In genomic region chr1:224456637-224456953, GRCh38 we compare ENCODE assay signal across 11 cellular contexts. TPM values are rescaled to one million over a fixed set of nuclear protein-coding genes. Genes with fewer than 3 reads are reported as not detected.
DNase-seq lines count a peak whose midpoint lies in the region; ATAC-seq and TF ChIP-seq lines count a peak whose summit lies in the region.
"Had no signal": no experiment of that assay in that cellular context is flagged by ENCODE, and none has a peak within 500 bp of the region (broad histone marks: within the 10 kb centered on the region; RNA-seq: fewer than 3 reads in every experiment).

No MANE protein-coding gene starts in this region.

- H4K20me1 ChIP-seq in neural progenitor cell (ENCODE audit: low read depth): no peaks in the 10 kb centered on the region

- H3K4me1 ChIP-seq in left ventricle myocardium inferior (peaks cover 30% of the 10 kb centered on the region), neural progenitor cell (peaks cover 21% of the 10 kb centered on the region), vagina (peaks cover 32% of the 10 kb centered on the region)

- H3K36me3 Mint-ChIP-seq in neural progenitor cell: peaks cover 2% of the 10 kb centered on the region
- H3K36me3 Mint-ChIP-seq in activated CD8-positive, alpha-beta memory T cell treated with anti-CD3 and anti-CD28 coated beads, Interleukin-2, amount 10 ng/mL, durations not matched to agents 7 days and 5 days: peaks cover 1% of the 10 kb centered on the region

- H3K9me3 ChIP-seq in left ventricle myocardium inferior (replicated peaks) (no peaks in the 10 kb centered on the region), neural progenitor cell (ENCODE audit: low read depth) (no peaks in the 10 kb centered on the region), vagina (no peaks in the 10 kb centered on the region)

- no peak for TF ChIP-seq POLR2A in vagina (IDR thresholded peaks at IDR 0.05)

- H3K4me2 ChIP-seq in neural progenitor cell: no peak overlapping the region

- H3K27ac Mint-ChIP-seq in neural progenitor cell: peak overlapping the region; percentile 92
- no peak overlapping the region for H3K27ac Mint-ChIP-seq in activated CD8-positive, alpha-beta memory T cell treated with anti-CD3 and anti-CD28 coated beads, Interleukin-2, amount 10 ng/mL, durations not matched to agents 7 days and 5 days

- H3K4me3 ChIP-seq in left ventricle myocardium inferior: no peak overlapping the region
- no peak overlapping the region for H3K4me3 ChIP-seq in dorsolateral prefrontal cortex
- H3K4me3 ChIP-seq in neural progenitor cell: no peak overlapping the region
- no peak overlapping the region for H3K4me3 ChIP-seq in vagina

- DNase-seq in left ventricle myocardium inferior (no peak), Right ventricle myocardium inferior (ENCODE audit: missing footprints) (no peak), dorsolateral prefrontal cortex (no peak), neural progenitor cell (ENCODE audit: low spot score) (no peak), vagina (ENCODE audit: extremely low spot score in 2 of 2) (no peak), NCI-H69 (lab: John Stamatoyannopoulos, UW) (no peak)
- DNase-seq in activated CD8-positive, alpha-beta memory T cell treated with anti-CD3 and anti-CD28 coated beads, Interleukin-2, amount 10 ng/mL, durations not matched to agents 7 days and 5 days: no peak
- DNase-seq: activated CD8-positive, alpha-beta memory T cell treated with anti-CD3 and anti-CD28 coated beads, Interleukin-2, amount 50 U/mL, for 4 hours; NCI-H187; SIG-M5 had no signal

- H3K4me1 Mint-ChIP-seq in neural progenitor cell: peaks cover 30% of the 10 kb centered on the region
- peaks cover 31% of the 10 kb centered on the region for H3K4me1 Mint-ChIP-seq in activated CD8-positive, alpha-beta memory T cell treated with anti-CD3 and anti-CD28 coated beads, Interleukin-2, amount 10 ng/mL, durations not matched to agents 7 days and 5 days

- H2AFZ ChIP-seq in neural progenitor cell (replicated peaks): peak overlapping the region; percentile 69

- H3K9ac ChIP-seq in neural progenitor cell: no peak overlapping the region

- peak overlapping the region; percentile 55 for H3K4me3 Mint-ChIP-seq in neural progenitor cell
- no peak overlapping the region for H3K4me3 Mint-ChIP-seq in activated CD8-positive, alpha-beta memory T cell treated with anti-CD3 and anti-CD28 coated beads, Interleukin-2, amount 10 ng/mL, durations not matched to agents 7 days and 5 days

- ATAC-seq in Right ventricle myocardium inferior (no peak), HG02884 (IDR thresholded peaks at IDR 0.05; ENCODE audit: unreplicated experiment) (no peak)
- ATAC-seq in activated CD8-positive, alpha-beta memory T cell treated with anti-CD3 and anti-CD28 coated beads, Interleukin-2, amount 10 ng/mL, durations not matched to agents 7 days and 5 days: no peak

- H3K36me3 ChIP-seq in left ventricle myocardium inferior (no peaks in the 10 kb centered on the region), neural progenitor cell (no peaks in the 10 kb centered on the region), vagina (no peaks in the 10 kb centered on the region)

- H3K27ac ChIP-seq in left ventricle myocardium inferior (replicated peaks): peak overlapping the region; percentile 69
- H3K27ac ChIP-seq in dorsolateral prefrontal cortex: peak overlapping the region in 50 of 59 donors; percentile 4 to 87 (median 69)
- H3K27ac ChIP-seq in neural progenitor cell: no peak overlapping the region
- peak overlapping the region; percentile 90 for H3K27ac ChIP-seq in vagina

- H3K27me3 Mint-ChIP-seq in neural progenitor cell (ENCODE audit: insufficient read depth, low read depth): no peaks in the 10 kb centered on the region
- H3K27me3 Mint-ChIP-seq in activated CD8-positive, alpha-beta memory T cell treated with anti-CD3 and anti-CD28 coated beads, Interleukin-2, amount 10 ng/mL, durations not matched to agents 7 days and 5 days: no peaks in the 10 kb centered on the region

- CTCF ChIA-PET in activated CD8-positive, alpha-beta memory T cell treated with anti-CD3 and anti-CD28 coated beads, Interleukin-2, amount 10 ng/mL, durations not matched to agents 7 days and 5 days (lab: Charles Lee): interaction anchor here (0.7 to 4.5 kb wide), 22 partner anchors 9 to 340 kb away, joined by 3 to 34 read pairs (median 6); partner anchors contain the start of gene WDR26

- H3F3A ChIP-seq in neural progenitor cell (ENCODE audit: low read depth): peaks cover 14% of the 10 kb centered on the region

- no peaks in the 10 kb centered on the region for H3K79me2 ChIP-seq in neural progenitor cell (ENCODE audit: low read depth)

- no peaks in the 10 kb centered on the region for H3K9me3 Mint-ChIP-seq in neural progenitor cell
- H3K9me3 Mint-ChIP-seq in activated CD8-positive, alpha-beta memory T cell treated with anti-CD3 and anti-CD28 coated beads, Interleukin-2, amount 10 ng/mL, durations not matched to agents 7 days and 5 days (ENCODE audit: low read depth): no peaks in the 10 kb centered on the region

- no peaks in the 10 kb centered on the region for H3K27me3 ChIP-seq in left ventricle myocardium inferior (ENCODE audit: low read depth)
- no peaks in the 10 kb centered on the region for H3K27me3 ChIP-seq in dorsolateral prefrontal cortex
- no peaks in the 10 kb centered on the region for H3K27me3 ChIP-seq in neural progenitor cell
- no peaks in the 10 kb centered on the region for H3K27me3 ChIP-seq in vagina

- TF ChIP-seq CTCF in left ventricle myocardium inferior (IDR thresholded peaks at IDR 0.05; ENCODE audit: borderline replicate concordance): no peak
- TF ChIP-seq CTCF in dorsolateral prefrontal cortex (IDR thresholded peaks at IDR 0.05 in 54 of 56, conservative IDR thresholded peaks at IDR 0.05 in 2 of 56; ENCODE audit: low read depth in 1 of 56, partially characterized antibody in 56 of 56): no peak
- TF ChIP-seq CTCF in neural progenitor cell (IDR thresholded peaks at IDR 0.05): no peak
- no peak for TF ChIP-seq CTCF in vagina (IDR thresholded peaks at IDR 0.05)

- intact Hi-C loops in left ventricle myocardium inferior (cut with micrococcal nuclease): no loop called here
- intact Hi-C loops in Right ventricle myocardium inferior (cut with DNase I): loop anchor here (2.0 kb wide), 1 partner anchor 22 kb away; the partner anchor contains the start of gene WDR26
- intact Hi-C loops in dorsolateral prefrontal cortex (cut with DNase I): loop anchor here in 1 of 2 donors (5.0 kb wide), 3 partner anchors 99 to 344 kb away; partner anchors contain the start of genes CNIH4, FBXO28 and NVL
- intact Hi-C loops in vagina (cut with DNase I): loop anchor here (5.0 kb wide), 1 partner anchor 339 kb away; no protein-coding TSS in a partner anchor

RNA-seq across cellular contexts. Expression of gene WDR26, which starts 22.0 kb away (rescaled TPM):
- total RNA-seq in left ventricle myocardium inferior (60.7 TPM), Right ventricle myocardium inferior (55.4 TPM), dorsolateral prefrontal cortex (10 to 100 TPM; 54.5 to 95.7 (median 71.1) TPM), neural progenitor cell (ENCODE audit: low replicate concordance) (52.1 and 62.4 TPM in 2 replicates), vagina (77.3 TPM)
- 10 to 100 TPM; 79.0 to 84.2 TPM for total RNA-seq in activated CD8-positive, alpha-beta memory T cell treated with anti-CD3 and anti-CD28 coated beads, Interleukin-2, amount 10 ng/mL, durations not matched to agents 7 days and 5 days
